Comparison of ENCODE assay signal across 8 cellular contexts in the genomic region with DNA sequence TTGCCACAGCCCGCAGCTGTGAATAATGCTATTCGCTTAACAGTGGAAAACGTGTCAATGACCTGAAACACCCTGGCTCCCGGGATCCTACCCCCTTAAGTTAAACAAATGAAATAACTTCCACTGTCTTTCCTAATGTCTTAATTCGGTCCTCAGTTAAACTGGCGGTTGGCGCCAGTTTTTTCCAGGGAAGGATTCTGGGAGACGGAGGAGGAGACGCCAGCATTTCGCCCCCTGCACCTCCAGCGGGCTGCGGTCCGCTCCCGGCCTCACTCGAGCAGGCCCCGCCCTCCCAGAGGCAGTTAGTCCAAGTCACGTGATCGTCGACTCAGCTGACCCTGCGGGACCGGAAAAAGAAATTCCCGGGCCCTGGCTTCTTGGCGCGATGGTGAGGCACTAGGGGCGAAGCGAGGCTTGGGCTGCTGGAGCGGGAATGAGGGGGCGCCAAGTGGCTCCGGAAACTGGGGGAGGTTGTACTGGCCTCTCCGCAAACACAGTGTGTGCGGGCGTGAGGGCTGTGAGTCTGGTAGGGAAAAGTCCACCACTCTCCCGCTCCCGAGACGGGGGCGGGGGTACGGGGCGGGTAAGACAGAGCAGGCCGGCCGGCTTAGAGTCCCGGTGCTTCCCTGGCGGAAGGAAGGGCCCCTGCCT. TPM values are rescaled to one million over a fixed set of nuclear protein-coding genes. Genes with fewer than 3 reads are reported as not detected.
A peak's percentile ranks its signal among the peaks of the same experiment; 100 is the strongest.
DNase-seq lines count a peak whose midpoint lies in the region; ATAC-seq lines count a peak whose summit lies in the region.

Gene COMMD4, plus strand, starts transcription at position 359 of the 651 bp plus-strand sequence. Its CDS starts 27 bp downstream, at position 386.

- H3K36me3 Mint-ChIP-seq in activated CD4-positive, alpha-beta T cell treated with anti-CD3 and anti-CD28 coated beads, Interleukin-2, amount 10 ng/mL, durations not matched to agents 7 days and 5 days (ENCODE audit: low read depth) = peaks cover 6% of the 10 kb centered on the region

- H3K27me3 Mint-ChIP-seq in activated CD4-positive, alpha-beta T cell treated with anti-CD3 and anti-CD28 coated beads, Interleukin-2, amount 10 ng/mL, durations not matched to agents 7 days and 5 days = peaks cover 2% of the 10 kb centered on the region

- H3K4me3 Mint-ChIP-seq in activated CD4-positive, alpha-beta T cell treated with anti-CD3 and anti-CD28 coated beads, Interleukin-2, amount 10 ng/mL, durations not matched to agents 7 days and 5 days = peak within 1 kb of the TSS; percentile 93

- peak within 1 kb of the TSS; percentile 98 for H3K27ac Mint-ChIP-seq in activated CD4-positive, alpha-beta T cell treated with anti-CD3 and anti-CD28 coated beads, Interleukin-2, amount 10 ng/mL, durations not matched to agents 7 days and 5 days

- peaks cover 20% of the 10 kb centered on the region for H3K4me1 Mint-ChIP-seq in activated CD4-positive, alpha-beta T cell treated with anti-CD3 and anti-CD28 coated beads, Interleukin-2, amount 10 ng/mL, durations not matched to agents 7 days and 5 days

- H3K9me3 Mint-ChIP-seq in activated CD4-positive, alpha-beta T cell treated with anti-CD3 and anti-CD28 coated beads, Interleukin-2, amount 10 ng/mL, durations not matched to agents 7 days and 5 days = no peaks in the 10 kb centered on the region

- peak; percentile 62 for DNase-seq in GF-D8 (lab: John Stamatoyannopoulos, UW)
- DNase-seq in NCI-H524 treated with DMSO at 0.1 percent for 48 hours (lab: John Stamatoyannopoulos, UW) = peak; percentile 65
- peak; percentile 90 for DNase-seq in activated CD4-positive, alpha-beta T cell treated with anti-CD3 and anti-CD28 coated beads, Interleukin-2, amount 10 ng/mL, durations not matched to agents 7 days and 5 days
- DNase-seq in dedifferentiated amniotic fluid mesenchymal stem cell (ENCODE audit: extremely low spot score) = peak; percentile 93
- DNase-seq in left colon = peak; percentile 96 to 98
- peak; percentile 72 to 86 (median 78) for DNase-seq in stimulated activated CD4-positive, alpha-beta T cell treated with anti-CD3 and anti-CD28 coated beads, Interleukin-1b, Interleukin-23, amount 100 ng/mL, for 24 hours (ENCODE audit: low read depth in 4 of 4, low spot score in 1 of 4)

- ATAC-seq in HG03159 (IDR thresholded peaks at IDR 0.05; ENCODE audit: unreplicated experiment) (peak; percentile 69), left colon (peak; percentile 94), GM18519 (IDR thresholded peaks at IDR 0.05; ENCODE audit: low FRiP score, unreplicated experiment) (no peak)

- CTCF ChIA-PET in activated CD4-positive, alpha-beta T cell treated with anti-CD3 and anti-CD28 coated beads, Interleukin-2, amount 10 ng/mL, durations not matched to agents 7 days and 5 days (lab: Charles Lee) = interaction anchor here (1.5 kb wide), 2 partner anchors 12 to 32 kb away, joined by 3 to 7 read pairs; no protein-coding TSS in a partner anchor

- POLR2A ChIA-PET in activated CD4-positive, alpha-beta T cell treated with anti-CD3 and anti-CD28 coated beads, Interleukin-2, amount 10 ng/mL, durations not matched to agents 7 days and 5 days (lab: Charles Lee) = no interaction called here

- intact Hi-C loops in left colon (cut with DNase I, micrococcal nuclease) = no loop called here

RNA-seq across cellular contexts. Expression of gene COMMD4, which starts in this region (rescaled TPM):
- 10 to 100 TPM; 72.2 to 97.4 TPM for total RNA-seq in activated CD4-positive, alpha-beta T cell treated with anti-CD3 and anti-CD28 coated beads, Interleukin-2, amount 10 ng/mL, durations not matched to agents 7 days and 5 days
- total RNA-seq in left colon = 10 to 100 TPM; 72.3 to 73.4 TPM
